3 cellular contexts compared by ENCODE assay signal in the genomic region with DNA sequence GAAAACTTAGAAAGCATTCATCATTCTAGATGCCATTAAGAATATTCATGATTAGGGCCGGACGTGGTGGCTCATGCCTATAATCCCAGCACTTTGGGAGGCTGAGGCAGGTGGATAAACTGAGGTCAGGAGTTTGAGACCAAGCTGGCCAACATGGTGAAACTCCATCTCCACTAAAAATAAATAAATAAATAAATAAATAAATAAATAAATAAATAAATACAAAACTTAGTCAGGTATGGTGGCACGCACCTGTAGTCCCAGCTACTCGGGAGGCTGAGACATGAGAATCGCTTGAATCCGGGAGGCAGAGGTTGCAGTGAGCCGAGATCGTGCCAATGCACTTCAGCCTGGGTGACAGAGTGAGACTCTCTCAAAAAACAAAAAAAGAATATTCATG. TPM values are rescaled to one million over a fixed set of nuclear protein-coding genes. Genes with fewer than 3 reads are reported as not detected.
"Had no signal": no experiment of that assay in that cellular context is flagged by ENCODE, and none has a peak within 500 bp of the region (broad histone marks: within the 10 kb centered on the region; RNA-seq: fewer than 3 reads in every experiment).

No MANE protein-coding gene starts in this region.

RNA-seq across cellular contexts. Expression of a gene that starts 13.9 kb away (rescaled TPM):
- polyA plus RNA-seq: immature natural killer cell; liver; naive thymus-derived CD4-positive, alpha-beta T cell had no signal
